ENCODE assay signal across 13 cellular contexts in genomic region chr19:14015454-14016035, GRCh38. TPM values are rescaled to one million over a fixed set of nuclear protein-coding genes. Genes with fewer than 3 reads are reported as not detected.
DNase-seq lines count a peak whose midpoint lies in the region; ATAC-seq and TF ChIP-seq lines count a peak whose summit lies in the region.
"Had no signal": no experiment of that assay in that cellular context is flagged by ENCODE, and none has a peak within 500 bp of the region (broad histone marks: within the 10 kb centered on the region; RNA-seq: fewer than 3 reads in every experiment).

No MANE protein-coding gene starts in this region.

- no peaks in the 10 kb centered on the region for H3K36me3 ChIP-seq in left lung
- H3K36me3 ChIP-seq: heart left ventricle, neutrophil had no signal

- no peak for TF ChIP-seq CTCF in GM10248 (IDR thresholded peaks at IDR 0.05; ENCODE audit: control extremely low read depth, extremely low read depth, low read depth, missing control alignments)
- no peak for TF ChIP-seq CTCF in CD14-positive monocyte (IDR thresholded peaks at IDR 0.05)
- TF ChIP-seq CTCF in left lung (IDR thresholded peaks at IDR 0.05) = no peak

- CTCF ChIA-PET in GM10248 (lab: Yijun Ruan, JAX) = interaction anchor here (2.3 kb wide), 1 partner anchor 44 kb away, joined by 5 read pairs; no protein-coding TSS in a partner anchor
- CTCF ChIA-PET in activated CD4-positive, alpha-beta T cell treated with anti-CD3 and anti-CD28 coated beads for 36 hours (lab: Charles Lee) = interaction anchor here (0.6 to 0.8 kb wide), 3 partner anchors 16 to 118 kb away, joined by 3 to 4 read pairs (median 4); partner anchors contain the start of gene IL27RA

- peak; percentile 70 for DNase-seq in GM10248 (ENCODE audit: extremely low spot score)
- DNase-seq in astrocyte of the hippocampus (ENCODE audit: low read depth, low spot score) = peak; percentile 22
- no peak for DNase-seq in CD14-positive monocyte (ENCODE audit: low spot score)
- no peak for DNase-seq in iPS-NIHi11 (ENCODE audit: low spot score)
- no peak for DNase-seq in left lung
- no peak for DNase-seq in activated CD4-positive, alpha-beta T cell treated with anti-CD3 and anti-CD28 coated beads for 36 hours
- DNase-seq: activated CD4-positive, alpha-beta T cell treated with anti-CD3 and anti-CD28 coated beads, Interleukin-2, amount 10 ng/mL, durations not matched to agents 7 days and 5 days; heart left ventricle had no signal

- H3K27me3 ChIP-seq in left lung = no peaks in the 10 kb centered on the region
- H3K27me3 ChIP-seq: heart left ventricle, neutrophil had no signal

- POLR2A ChIA-PET in GM10248 (lab: Yijun Ruan, JAX) = no interaction called here
- POLR2A ChIA-PET in activated CD4-positive, alpha-beta T cell treated with anti-CD3 and anti-CD28 coated beads for 36 hours (lab: Charles Lee) = no interaction called here

- H3K27me3 Mint-ChIP-seq in CD14-positive monocyte (ENCODE audit: low read depth in 3 of 3) = peaks cover 2 to 3% (median 2%) of the 10 kb centered on the region in 3 donors
- no peaks in the 10 kb centered on the region for H3K27me3 Mint-ChIP-seq in activated CD4-positive, alpha-beta T cell treated with anti-CD3 and anti-CD28 coated beads for 36 hours

- peak; percentile 78 for ATAC-seq in GM19452 (IDR thresholded peaks at IDR 0.05; ENCODE audit: unreplicated experiment)
- ATAC-seq in HG03066 (IDR thresholded peaks at IDR 0.05; ENCODE audit: low read depth, unreplicated experiment) = peak; percentile 74
- no peak for ATAC-seq in left lung
- no peak for ATAC-seq in activated CD4-positive, alpha-beta T cell treated with anti-CD3 and anti-CD28 coated beads for 36 hours
- ATAC-seq: heart left ventricle had no signal

- no peaks in the 10 kb centered on the region for H3K36me3 Mint-ChIP-seq in CD14-positive monocyte
- no peaks in the 10 kb centered on the region for H3K36me3 Mint-ChIP-seq in activated CD4-positive, alpha-beta T cell treated with anti-CD3 and anti-CD28 coated beads for 36 hours (ENCODE audit: low read depth)

- no peak overlapping the region for H3K4me3 ChIP-seq in left lung
- H3K4me3 ChIP-seq: heart left ventricle had no signal

- H3K4me1 ChIP-seq in left lung = peaks cover 3 to 14% of the 10 kb centered on the region in 2 donors

- no peaks in the 10 kb centered on the region for H3K9me3 ChIP-seq in left lung
- H3K9me3 ChIP-seq: heart left ventricle, neutrophil had no signal

- H3K4me3 Mint-ChIP-seq in CD14-positive monocyte = no peak overlapping the region
- no peak overlapping the region for H3K4me3 Mint-ChIP-seq in activated CD4-positive, alpha-beta T cell treated with anti-CD3 and anti-CD28 coated beads for 36 hours
- H3K4me3 Mint-ChIP-seq: activated CD4-positive, alpha-beta T cell treated with anti-CD3 and anti-CD28 coated beads, Interleukin-2, amount 10 ng/mL, durations not matched to agents 7 days and 5 days had no signal

- no peak overlapping the region for H3K27ac ChIP-seq in left lung
- H3K27ac ChIP-seq: heart left ventricle, neutrophil had no signal

- H3K9me3 Mint-ChIP-seq in CD14-positive monocyte = peaks cover 0 to 2% (median 0%) of the 10 kb centered on the region in 7 donors
- no peaks in the 10 kb centered on the region for H3K9me3 Mint-ChIP-seq in activated CD4-positive, alpha-beta T cell treated with anti-CD3 and anti-CD28 coated beads for 36 hours (ENCODE audit: low read depth)
- H3K9me3 Mint-ChIP-seq: activated CD4-positive, alpha-beta T cell treated with anti-CD3 and anti-CD28 coated beads, Interleukin-2, amount 10 ng/mL, durations not matched to agents 7 days and 5 days had no signal

- intact Hi-C loops in CD14-positive monocyte (cut with micrococcal nuclease) (no loop called here), left lung (cut with DNase I) (no loop called here)
- intact Hi-C loops in activated CD4-positive, alpha-beta T cell treated with anti-CD3 and anti-CD28 coated beads for 36 hours (cut with DNase I, micrococcal nuclease) = no loop called here

- H3K27ac Mint-ChIP-seq in CD14-positive monocyte = peak overlapping the region in 1 of 7 donors; percentile 78
- H3K27ac Mint-ChIP-seq in activated CD4-positive, alpha-beta T cell treated with anti-CD3 and anti-CD28 coated beads for 36 hours = no peak overlapping the region
- H3K27ac Mint-ChIP-seq: activated CD4-positive, alpha-beta T cell treated with anti-CD3 and anti-CD28 coated beads, Interleukin-2, amount 10 ng/mL, durations not matched to agents 7 days and 5 days had no signal

- peaks cover 27% of the 10 kb centered on the region for H3K4me1 Mint-ChIP-seq in CD14-positive monocyte
- peaks cover 3% of the 10 kb centered on the region for H3K4me1 Mint-ChIP-seq in activated CD4-positive, alpha-beta T cell treated with anti-CD3 and anti-CD28 coated beads for 36 hours

RNA-seq across cellular contexts. Expression of gene RFX1, which starts 9.4 kb away (rescaled TPM):
- under 1 TPM; 0.89 to 0.95 TPM for polyA plus RNA-seq in CD14-positive monocyte
- total RNA-seq in left lung = 10 to 100 TPM; 16.3 to 17.4 TPM
- 10 to 100 TPM; 14.2 to 15.3 TPM for total RNA-seq in activated CD4-positive, alpha-beta T cell treated with anti-CD3 and anti-CD28 coated beads for 36 hours

RNA-seq across cellular contexts. Expression of gene RLN3, which starts 12.4 kb away (rescaled TPM):
- not detected for polyA plus RNA-seq in CD14-positive monocyte
- not detected for total RNA-seq in left lung
- total RNA-seq in activated CD4-positive, alpha-beta T cell treated with anti-CD3 and anti-CD28 coated beads for 36 hours = not detected
- total RNA-seq: activated CD4-positive, alpha-beta T cell treated with anti-CD3 and anti-CD28 coated beads, Interleukin-2, amount 10 ng/mL, durations not matched to agents 7 days and 5 days; heart left ventricle; NCI-H460 had no signal
- polyA plus RNA-seq: BJ, heart left ventricle had no signal

RNA-seq across cellular contexts. Expression of gene IL27RA, which starts 16.0 kb away (rescaled TPM):
- polyA plus RNA-seq in CD14-positive monocyte = 10 to 100 TPM; 54.9 to 61.5 TPM
- total RNA-seq in left lung = 10 to 100 TPM; 14.0 to 17.4 TPM
- total RNA-seq in activated CD4-positive, alpha-beta T cell treated with anti-CD3 and anti-CD28 coated beads for 36 hours = 10 to 100 TPM; 49.8 to 52.0 TPM

RNA-seq across cellular contexts. Expression of gene PALM3, which starts 46.3 kb away (rescaled TPM):
- polyA plus RNA-seq in CD14-positive monocyte = not detected
- total RNA-seq in left lung = 1 to 10 TPM; 6.0 to 8.7 TPM
- total RNA-seq in activated CD4-positive, alpha-beta T cell treated with anti-CD3 and anti-CD28 coated beads for 36 hours = under 1 TPM in 1 of 2 experiments, not detected in 1; 0.16 TPM
- total RNA-seq: activated CD4-positive, alpha-beta T cell treated with anti-CD3 and anti-CD28 coated beads, Interleukin-2, amount 10 ng/mL, durations not matched to agents 7 days and 5 days; NCI-H460 had no signal

RNA-seq across cellular contexts. Expression of gene MISP3, which starts 57.0 kb away (rescaled TPM):
- under 1 TPM; 0.42 to 0.52 TPM for polyA plus RNA-seq in CD14-positive monocyte
- total RNA-seq in left lung = 10 to 100 TPM in 1 of 2 donors, 1 to 10 TPM in 1; 6.3 to 10.8 TPM
- 1 to 10 TPM; 1.1 to 1.6 TPM for total RNA-seq in activated CD4-positive, alpha-beta T cell treated with anti-CD3 and anti-CD28 coated beads for 36 hours

Comparison
In these comparisons a context has a peak if more than half of its experiments do, and no peak if none do; other contexts are left out.
1. DNase-seq: peak in GM10248 (single experiment) and astrocyte of the hippocampus (single experiment); none in CD14-positive monocyte (single experiment), iPS-NIHi11 (single experiment), left lung (0 of 2) and activated CD4-positive, alpha-beta T cell treated with anti-CD3 and anti-CD28 coated beads for 36 hours (single experiment).
2. ATAC-seq: peak in GM19452 (single experiment) and HG03066 (single experiment); none in left lung (single experiment) and activated CD4-positive, alpha-beta T cell treated with anti-CD3 and anti-CD28 coated beads for 36 hours (single experiment).